Comparison of ENCODE assay signal across 25 cellular contexts in the genomic region with DNA sequence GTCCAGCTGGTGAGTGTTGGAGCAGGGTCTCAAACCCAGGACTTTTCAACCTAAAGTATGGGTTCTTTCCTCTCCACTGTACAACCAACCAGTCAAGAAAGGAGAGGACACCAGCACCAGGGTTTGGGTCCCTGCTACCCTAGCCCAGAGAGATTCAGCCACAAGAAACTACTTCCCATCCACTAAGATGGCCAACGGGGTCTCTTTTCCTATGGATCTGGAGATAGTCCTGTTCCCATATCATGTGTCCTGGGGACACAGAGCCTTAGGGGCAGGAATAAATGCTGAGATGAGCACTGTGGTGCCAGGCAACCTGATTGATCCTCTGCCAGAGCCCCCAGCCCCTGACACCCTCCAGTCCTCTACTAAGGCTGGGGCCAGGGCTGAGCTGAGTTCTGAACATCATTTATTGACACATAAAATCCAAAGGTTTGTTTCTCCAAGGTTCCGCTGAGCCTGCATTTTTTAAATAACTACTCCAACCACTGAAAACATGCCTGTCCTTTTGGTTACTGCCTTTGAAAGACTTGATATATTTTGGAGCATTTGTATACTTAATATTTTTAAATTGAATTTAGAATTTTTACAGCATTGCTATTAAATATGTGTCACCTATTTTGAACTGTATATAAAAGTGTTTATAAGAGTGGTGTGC.
"Had no signal": no experiment of that assay in that cellular context is flagged by ENCODE, and none has a peak within 500 bp of the region (broad histone marks: within the 10 kb centered on the region; RNA-seq: fewer than 3 reads in every experiment).

No MANE protein-coding gene starts in this region.

- H3K4me3 ChIP-seq: colonic mucosa, gastroesophageal sphincter, heart left ventricle, hepatocyte, left lung, lower lobe of right lung, mucosa of descending colon had no signal

- H3K9me3 ChIP-seq: colonic mucosa, mucosa of descending colon had no signal

- H2AFZ ChIP-seq: hepatocyte had no signal

- H3K27ac Mint-ChIP-seq: dendritic cell treated with granulocyte-macrophage colony-stimulating factor and Interleukin-4, amounts not matched to agents 40 ng/mL and 50 ng/mL, for 4 days; effector memory CD8-positive, alpha-beta T cell; endodermal cell; immature natural killer cell; mesothelial cell of epicardium had no signal

- H3K4me1 Mint-ChIP-seq: endodermal cell, immature natural killer cell, mesothelial cell of epicardium had no signal

- H3K4me2 ChIP-seq: hepatocyte had no signal

- FAIRE-seq: endometrium, frontal cortex, keratinocyte had no signal

- H3K36me3 Mint-ChIP-seq: mesothelial cell of epicardium had no signal

- H3K4me1 ChIP-seq: colonic mucosa, foreskin keratinocyte, gastroesophageal sphincter, heart left ventricle, left lung, lower lobe of right lung had no signal

- H3K4me3 Mint-ChIP-seq: dendritic cell treated with granulocyte-macrophage colony-stimulating factor and Interleukin-4, amounts not matched to agents 40 ng/mL and 50 ng/mL, for 4 days; effector memory CD8-positive, alpha-beta T cell; endodermal cell; immature natural killer cell; mesothelial cell of epicardium had no signal

- DNase-seq: colonic mucosa; cortex of kidney; effector CD8-positive, alpha-beta T cell; effector memory CD8-positive, alpha-beta T cell; endodermal cell; erythroblast; foreskin keratinocyte; heart left ventricle; hypothalamus; immature natural killer cell; left cardiac atrium; left lung; left ventricle myocardium superior; lower lobe of right lung; mesenchymal stem cell; mucosa of descending colon had no signal

- ATAC-seq: effector memory CD8-positive, alpha-beta T cell; esophagus mucosa; foreskin keratinocyte; gastroesophageal sphincter; heart left ventricle; left cardiac atrium; left lung; left ventricle myocardium superior; lower lobe of right lung; mucosa of descending colon had no signal

- H3K27me3 ChIP-seq: foreskin keratinocyte, hepatocyte had no signal

- H3K27ac ChIP-seq: colonic mucosa, epithelial cell of prostate, foreskin keratinocyte, gastroesophageal sphincter, heart left ventricle, hepatocyte, left lung, lower lobe of right lung had no signal

- H3K36me3 ChIP-seq: colonic mucosa, gastroesophageal sphincter, heart left ventricle, left lung, lower lobe of right lung had no signal
